8 cellular contexts compared by ENCODE assay signal in the genomic region with DNA sequence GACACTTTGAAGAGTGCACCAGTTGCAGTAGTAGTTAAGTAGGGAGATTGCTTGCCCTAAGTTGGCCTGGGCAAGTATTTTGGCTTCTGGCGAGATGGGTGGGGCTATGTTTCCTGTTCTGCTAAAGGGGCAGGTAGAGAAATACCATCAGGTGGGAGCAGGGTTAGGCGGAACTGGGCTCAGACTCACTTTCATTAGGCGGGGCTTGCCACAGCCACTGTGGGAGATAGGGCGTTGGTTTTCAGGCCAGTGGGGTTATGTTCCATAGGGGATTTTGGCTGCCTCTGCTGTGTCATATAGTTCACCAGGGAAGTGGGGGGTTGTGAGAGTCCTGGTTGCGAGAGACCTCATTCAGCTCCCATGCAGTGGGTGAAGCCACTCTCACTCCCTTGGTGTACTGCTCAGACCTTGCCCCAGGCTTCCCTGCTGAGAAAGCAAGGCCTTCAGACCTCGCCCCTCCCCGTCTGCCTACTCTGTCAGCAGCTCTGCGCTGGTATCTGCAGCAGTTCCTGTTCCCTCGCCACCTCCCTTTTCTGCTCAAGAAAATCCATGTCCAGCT. TPM values are rescaled to one million over a fixed set of nuclear protein-coding genes. Genes with fewer than 3 reads are reported as not detected.
DNase-seq lines count a peak whose midpoint lies in the region; ATAC-seq and TF ChIP-seq lines count a peak whose summit lies in the region.

No MANE protein-coding gene starts in this region.

- BruUV-seq in MCF 10A (replicated peaks; lab: Mats Ljungman, UMichigan): no TSS peak

- peak overlapping the region; percentile 62 for H3K4me3 Mint-ChIP-seq in MCF 10A (ENCODE audit: unreplicated experiment)

- no peaks in the 10 kb centered on the region for H3K27me3 Mint-ChIP-seq in MCF 10A (ENCODE audit: insufficient read depth, unreplicated experiment)

- POLR2A ChIA-PET in MCF 10A (lab: Yijun Ruan, JAX): interaction anchor here (0.6 to 2.8 kb wide), 13 partner anchors 9 to 1172 kb away, joined by 3 to 18 read pairs (median 4); a partner anchor contains a TSS

- no peaks in the 10 kb centered on the region for H3K9me3 Mint-ChIP-seq in MCF 10A (ENCODE audit: unreplicated experiment)

- peaks cover 14% of the 10 kb centered on the region for H3K36me3 Mint-ChIP-seq in MCF 10A (ENCODE audit: insufficient read depth, unreplicated experiment)

- intact Hi-C loops in MCF 10A (cut with micrococcal nuclease): loop anchor here (2.0 kb wide), 1 partner anchor 38 kb away; no protein-coding TSS in a partner anchor
- intact Hi-C loops in breast epithelium (cut with DNase I; ENCODE audit: low total_unique reads): no loop called here

- TF ChIP-seq POLR2A in breast epithelium (IDR thresholded peaks at IDR 0.05): no peak

- H3K4me1 ChIP-seq in breast epithelium: no peaks in the 10 kb centered on the region

- H3K36me3 ChIP-seq in breast epithelium: no peaks in the 10 kb centered on the region

- H3K4me3 ChIP-seq in breast epithelium: no peak overlapping the region

- peaks cover 37% of the 10 kb centered on the region for H3K4me1 Mint-ChIP-seq in MCF 10A (ENCODE audit: insufficient read depth, unreplicated experiment)

- CTCF ChIA-PET in MCF 10A (lab: Yijun Ruan, JAX): interaction anchor here (1.2 to 1.3 kb wide), 2 partner anchors 9 to 25 kb away, joined by 3 to 4 read pairs; no protein-coding TSS in a partner anchor

- DNase-seq in MCF 10A (ENCODE audit: unreplicated experiment): peak; percentile 84
- DNase-seq in breast epithelium (ENCODE audit: low spot score in 2 of 2): no peak
- peak; percentile 71 to 76 for DNase-seq in activated T-cell treated with anti-CD3 and anti-CD28 coated beads, Interleukin-2, amount 50 U/mL, for 48 hours
- DNase-seq in left lobe of liver (ENCODE audit: low spot score): no peak
- peak; percentile 74 for DNase-seq in stimulated activated naive CD8-positive, alpha-beta T cell treated with anti-CD3 and anti-CD28 coated beads, Interleukin-15, Interleukin-2, amounts not matched to agents 100 U/mL and 50 U/mL, for 24 hours
- no peak for DNase-seq in H4 (ENCODE audit: low spot score)
- DNase-seq in NOMO-1 (lab: John Stamatoyannopoulos, UW; ENCODE audit: unreplicated experiment in 2 of 2): no peak

- TF ChIP-seq CTCF in MCF 10A (IDR thresholded peaks at IDR 0.05; ENCODE audit: unreplicated experiment) (no peak), breast epithelium (IDR thresholded peaks at IDR 0.05) (no peak)

- ATAC-seq in HG03469 (IDR thresholded peaks at IDR 0.05; ENCODE audit: unreplicated experiment) (peak; percentile 89), left lobe of liver (peak; percentile 62)
- ATAC-seq in stimulated activated naive CD8-positive, alpha-beta T cell treated with anti-CD3 and anti-CD28 coated beads, Interleukin-15, Interleukin-2, amounts not matched to agents 100 U/mL and 50 U/mL, for 24 hours: peak; percentile 98

- peak overlapping the region; percentile 85 for H3K27ac Mint-ChIP-seq in MCF 10A (ENCODE audit: low read depth, unreplicated experiment)

- no peak overlapping the region for H3K27ac ChIP-seq in breast epithelium

- H3K9me3 ChIP-seq in breast epithelium: peaks cover 12% of the 10 kb centered on the region in 2 donors

- no peaks in the 10 kb centered on the region for H3K27me3 ChIP-seq in breast epithelium

RNA-seq across cellular contexts. Expression of a gene that starts 43.3 kb away (rescaled TPM):
- 41.0 and 49.2 TPM in 2 replicates for total RNA-seq in MCF 10A (2022)
- 10 to 100 TPM; 38.2 to 50.3 (median 42.0) TPM for total RNA-seq in breast epithelium
- total RNA-seq in left lobe of liver: 8.5 TPM
- total RNA-seq in H4 (2014; rRNA removed; shearing (Covaris generic)): 7.4 and 7.7 TPM in 2 replicates

Comparison
In these comparisons a context has a peak if more than half of its experiments do, and no peak if none do; other contexts are left out.
1. DNase-seq: peak in MCF 10A (single experiment), activated T-cell treated with anti-CD3 and anti-CD28 coated beads, Interleukin-2, amount 50 U/mL, for 48 hours (2 of 2) and stimulated activated naive CD8-positive, alpha-beta T cell treated with anti-CD3 and anti-CD28 coated beads, Interleukin-15, Interleukin-2, amounts not matched to agents 100 U/mL and 50 U/mL, for 24 hours (single experiment); none in breast epithelium (0 of 2), left lobe of liver (single experiment), H4 (single experiment) and NOMO-1 (0 of 2).
2. Peak in every context shown above with its lines, with median percentiles within 50 percentile points of each other: ATAC-seq.